Comparison of ENCODE assay signal across 7 cellular contexts in genomic region chr14:97367278-97367677, GRCh38.
"Had no signal": no experiment of that assay in that cellular context is flagged by ENCODE, and none has a peak within 500 bp of the region (broad histone marks: within the 10 kb centered on the region; RNA-seq: fewer than 3 reads in every experiment).

No MANE protein-coding gene starts in this region.

- H3K4me3 ChIP-seq: HAP-1 had no signal

- H3K9ac ChIP-seq: KMS-11 had no signal

- H3K27ac Mint-ChIP-seq: HFFc6 had no signal

- H3K4me3 Mint-ChIP-seq: HFFc6 had no signal

- DNase-seq: HFFc6, IMR-90, KBM-7 had no signal

- H3K9me3 ChIP-seq: HAP-1 had no signal

- H3K4me1 ChIP-seq: HAP-1 had no signal

- H3K36me3 ChIP-seq: HAP-1 had no signal

- H3K4me2 ChIP-seq: KMS-11 had no signal

- H3K27ac ChIP-seq: HL-60, KMS-11 had no signal

- ATAC-seq: HCT116 had no signal
